8 cellular contexts compared by ENCODE assay signal in genomic region chr7:102285541-102286236, GRCh38. TPM values are rescaled to one million over a fixed set of nuclear protein-coding genes. Genes with fewer than 3 reads are reported as not detected.
DNase-seq lines count a peak whose midpoint lies in the region; ATAC-seq and TF ChIP-seq lines count a peak whose summit lies in the region.

No MANE protein-coding gene starts in this region.

- H3K27ac ChIP-seq in RWPE2 (ENCODE audit: poor library complexity, severe bottlenecking), result no peak overlapping the region
- peak overlapping the region; percentile 82 to 83 (median 82) for H3K27ac ChIP-seq in sigmoid colon

- H3K27me3 ChIP-seq in RWPE2 (ENCODE audit: insufficient read depth, poor library complexity, severe bottlenecking), result no peaks in the 10 kb centered on the region
- H3K27me3 ChIP-seq in sigmoid colon, result no peaks in the 10 kb centered on the region

- no peak for ATAC-seq in RWPE2 (ENCODE audit: low read depth)
- ATAC-seq in HG03097 (IDR thresholded peaks at IDR 0.05; ENCODE audit: low FRiP score, unreplicated experiment), result no peak
- no peak for ATAC-seq in GM18519 (IDR thresholded peaks at IDR 0.05; ENCODE audit: low FRiP score, unreplicated experiment)

- no peaks in the 10 kb centered on the region for H3K4me1 ChIP-seq in RWPE2 (ENCODE audit: insufficient read depth, poor library complexity, severe bottlenecking)
- peaks cover 0 to 40% (median 27%) of the 10 kb centered on the region in 4 donors for H3K4me1 ChIP-seq in sigmoid colon

- no peaks in the 10 kb centered on the region for H3K36me3 ChIP-seq in RWPE2 (ENCODE audit: low read depth)
- H3K36me3 ChIP-seq in sigmoid colon, result no peaks in the 10 kb centered on the region

- H3K9me3 ChIP-seq in RWPE2 (ENCODE audit: severe bottlenecking), result no peaks in the 10 kb centered on the region
- H3K9me3 ChIP-seq in sigmoid colon, result no peaks in the 10 kb centered on the region

- intact Hi-C loops in sigmoid colon (cut with DNase I), result loop anchor here (5.0 kb wide), 1 partner anchor 77 kb away; no protein-coding TSS in a partner anchor

- no peak for TF ChIP-seq POLR2A in sigmoid colon (IDR thresholded peaks at IDR 0.05)

- no peak for TF ChIP-seq EP300 in sigmoid colon (IDR thresholded peaks at IDR 0.05)

- no peak for DNase-seq in GM12865 (ENCODE audit: low read depth)
- no peak for DNase-seq in RWPE2 (ENCODE audit: low spot score)
- no peak for DNase-seq in fibroblast of pulmonary artery (ENCODE audit: low read depth)
- no peak for DNase-seq in sigmoid colon
- no peak for DNase-seq in SHP77 treated with DMSO at 0.1 percent for 48 hours (lab: John Stamatoyannopoulos, UW)
- DNase-seq in NCI-H1092 (lab: John Stamatoyannopoulos, UW), result no peak

- TF ChIP-seq CTCF in GM12865 (IDR thresholded peaks at IDR 0.05; ENCODE audit: insufficient read depth, low read depth, low read length, missing control alignments) (no peak), RWPE2 (IDR thresholded peaks at IDR 0.05; ENCODE audit: poor library complexity, severe bottlenecking) (no peak), fibroblast of pulmonary artery (IDR thresholded peaks at IDR 0.05; ENCODE audit: low read length, missing control alignments) (no peak), sigmoid colon (IDR thresholded peaks at IDR 0.05) (no peak)

- H3K4me3 ChIP-seq in GM12865 (ENCODE audit: low read depth, low read length) (peak overlapping the region; percentile 68), RWPE2 (ENCODE audit: severe bottlenecking) (peak overlapping the region; percentile 92), fibroblast of pulmonary artery (replicated peaks; ENCODE audit: low read depth, low read length) (peak overlapping the region; percentile 60), sigmoid colon (peak overlapping the region; percentile 51 to 87 (median 82))

- WGBS in sigmoid colon, 2 donors, result 19 to 35% methylated on average over 19 of the region's 19 CpGs

RNA-seq across cellular contexts. Expression of gene SH2B2, which starts 1.0 kb away (rescaled TPM):
- total RNA-seq in sigmoid colon, result 10 to 100 TPM in 1 of 4 donors, 1 to 10 TPM in 3; 1.1 to 10.5 (median 5.5) TPM
- polyA plus RNA-seq in sigmoid colon, result 1 to 10 TPM in 1 of 3 donors, not detected in 2; 4.6 TPM
